8 cellular contexts compared by ENCODE assay signal in the genomic region with DNA sequence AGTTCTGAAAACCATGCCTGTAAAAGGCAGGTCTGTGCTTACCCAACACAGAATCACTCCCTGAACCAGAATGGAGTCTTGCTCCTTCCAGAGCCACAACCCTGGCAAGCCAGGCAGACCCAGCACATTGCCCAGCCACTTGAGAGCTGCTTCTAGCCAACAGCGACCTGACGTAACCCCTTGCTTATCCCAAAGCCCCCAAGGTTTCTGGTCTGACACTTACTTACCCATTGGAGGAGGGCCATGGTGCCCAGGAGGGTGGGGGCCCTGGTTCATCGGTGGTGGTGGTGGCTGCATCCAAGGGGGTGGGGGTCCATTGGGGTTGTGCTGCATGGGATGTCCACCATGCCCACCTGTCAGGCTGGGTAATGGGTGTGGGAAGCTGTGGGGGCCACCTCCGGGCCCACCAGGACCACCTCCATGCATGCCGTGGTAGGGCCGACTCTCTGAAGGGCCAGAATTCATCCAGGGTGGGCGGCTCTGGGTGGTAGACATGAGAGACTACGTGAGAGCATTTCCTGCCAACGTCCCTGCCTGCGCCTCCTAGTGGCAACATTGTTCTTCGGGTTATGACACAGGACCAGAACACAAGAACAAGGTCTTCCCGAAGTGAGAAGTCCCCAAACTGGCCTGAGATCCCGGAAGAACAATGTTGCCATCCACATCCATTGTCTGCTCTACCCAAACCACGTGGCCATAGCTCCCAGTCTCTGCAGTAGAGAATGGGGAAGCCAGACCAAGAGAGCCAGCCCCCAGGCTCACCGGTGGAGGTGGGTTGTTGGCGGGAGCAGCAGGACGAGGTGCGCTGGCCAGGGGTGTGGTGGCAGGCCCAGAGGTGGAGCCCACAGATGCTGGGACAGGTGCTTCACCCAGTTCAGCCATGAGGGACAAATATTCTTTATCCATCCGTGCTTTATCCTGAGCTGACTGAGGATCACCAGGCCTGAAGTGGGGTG. TPM values are rescaled to one million over a fixed set of nuclear protein-coding genes. Genes with fewer than 3 reads are reported as not detected.
DNase-seq lines count a peak whose midpoint lies in the region; ATAC-seq and TF ChIP-seq lines count a peak whose summit lies in the region.

No MANE protein-coding gene starts in this region.

- peaks cover 34% of the 10 kb centered on the region for H3K79me2 ChIP-seq in smooth muscle cell (ENCODE audit: low read depth)

- H3K27ac Mint-ChIP-seq in activated naive CD4-positive, alpha-beta T cell treated with anti-CD3 and anti-CD28 coated beads, Interleukin-2, amount 50 U/mL, for 24 hours, result peak overlapping the region; percentile 87

- H3K27me3 Mint-ChIP-seq in activated naive CD4-positive, alpha-beta T cell treated with anti-CD3 and anti-CD28 coated beads, Interleukin-2, amount 50 U/mL, for 24 hours, result no peaks in the 10 kb centered on the region

- peaks cover 100% of the 10 kb centered on the region for H4K20me1 ChIP-seq in smooth muscle cell (ENCODE audit: low read depth)

- 70% methylated on average over 19 of the region's 19 CpGs for WGBS in smooth muscle cell (ENCODE audit: low lambda C conversion rate)

- H3K27ac ChIP-seq in right atrium auricular region (peak overlapping the region in 1 of 2 donors; percentile 55), smooth muscle cell (ENCODE audit: low read depth) (no peak overlapping the region)

- H3K9ac ChIP-seq in smooth muscle cell (ENCODE audit: low read depth), result no peak overlapping the region

- peaks cover 80% of the 10 kb centered on the region for H3F3A ChIP-seq in smooth muscle cell (ENCODE audit: low read depth)

- H3K4me2 ChIP-seq in smooth muscle cell, result no peak overlapping the region

- H3K4me3 ChIP-seq in H7 (ENCODE audit: insufficient read depth, low read depth, low read length) (no peak overlapping the region), right atrium auricular region (no peak overlapping the region), smooth muscle cell (no peak overlapping the region)

- peaks cover 69% of the 10 kb centered on the region for H3K36me3 ChIP-seq in H7 (replicated peaks; ENCODE audit: control insufficient read depth, insufficient read depth, low read length)
- peaks cover 96% of the 10 kb centered on the region for H3K36me3 ChIP-seq in right atrium auricular region
- H3K36me3 ChIP-seq in smooth muscle cell (ENCODE audit: low read depth), result peaks cover 26% of the 10 kb centered on the region

- H3K4me1 ChIP-seq in right atrium auricular region (peaks cover 2 to 39% of the 10 kb centered on the region in 2 donors), smooth muscle cell (ENCODE audit: low read depth) (peaks cover 16% of the 10 kb centered on the region)

- peak overlapping the region; percentile 58 for H3K4me3 Mint-ChIP-seq in activated naive CD4-positive, alpha-beta T cell treated with anti-CD3 and anti-CD28 coated beads, Interleukin-2, amount 50 U/mL, for 24 hours

- in situ Hi-C loops in SK-MEL-5 (cut with HindIII; ENCODE audit: low pct_unique_long_range_greater_than_20kb, low sequenced_read_pairs), result no loop called here

- peaks cover 37% of the 10 kb centered on the region for H3K36me3 Mint-ChIP-seq in activated naive CD4-positive, alpha-beta T cell treated with anti-CD3 and anti-CD28 coated beads, Interleukin-2, amount 50 U/mL, for 24 hours

- no peak overlapping the region for H2AFZ ChIP-seq in smooth muscle cell (ENCODE audit: low read depth)

- H3K27me3 ChIP-seq in H7 (ENCODE audit: control insufficient read depth, insufficient read depth, low read length), result no peaks in the 10 kb centered on the region
- H3K27me3 ChIP-seq in right atrium auricular region, result no peaks in the 10 kb centered on the region
- H3K27me3 ChIP-seq in smooth muscle cell (ENCODE audit: low read depth), result no peaks in the 10 kb centered on the region

- DNase-seq in AML-193 (lab: John Stamatoyannopoulos, UW), result peak; percentile 37 to 54
- peak; percentile 82 for DNase-seq in H7
- DNase-seq in SK-MEL-5 (ENCODE audit: low read depth, low spot score), result peak; percentile 68
- peak; percentile 82 for DNase-seq in right atrium auricular region (ENCODE audit: low spot score)
- DNase-seq in smooth muscle cell (lab: John Stamatoyannopoulos, UW; ENCODE audit: unreplicated experiment), result no peak
- DNase-seq in occipital lobe (lab: John Stamatoyannopoulos, UW), result no peak

- H3K9me3 Mint-ChIP-seq in activated naive CD4-positive, alpha-beta T cell treated with anti-CD3 and anti-CD28 coated beads, Interleukin-2, amount 50 U/mL, for 24 hours, result no peaks in the 10 kb centered on the region

- peaks cover 91% of the 10 kb centered on the region for H3K4me1 Mint-ChIP-seq in activated naive CD4-positive, alpha-beta T cell treated with anti-CD3 and anti-CD28 coated beads, Interleukin-2, amount 50 U/mL, for 24 hours

- ATAC-seq in HG02623 (IDR thresholded peaks at IDR 0.05; ENCODE audit: unreplicated experiment), result no peak

- TF ChIP-seq CTCF in right atrium auricular region (IDR thresholded peaks at IDR 0.05), result peak; percentile 78 to 85
- TF ChIP-seq CTCF in smooth muscle cell (IDR thresholded peaks at IDR 0.05; ENCODE audit: borderline replicate concordance, insufficient read depth, poor library complexity, severe bottlenecking), result peak; percentile 74

- H3K9me3 ChIP-seq in right atrium auricular region (no peaks in the 10 kb centered on the region), smooth muscle cell (replicated peaks; ENCODE audit: low read depth) (no peaks in the 10 kb centered on the region)

RNA-seq across cellular contexts. Expression of a gene that starts 7.8 kb away (rescaled TPM):
- 2.9 and 6.4 TPM in 2 replicates for total RNA-seq in H7 (2014; rRNA removed; shearing (Covaris generic))
- 0.05 and 0.08 TPM in 2 replicates for total RNA-seq in SK-MEL-5 (2014; rRNA removed; shearing (Covaris generic))
- 0.02 and 0.05 TPM in 2 replicates for polyA plus RNA-seq in SK-MEL-5 (2015; cell fraction: cytosol; rRNA removed)
- polyA plus RNA-seq in SK-MEL-5 (2015; cell fraction: nucleus; rRNA removed), result 1.2 and 1.5 TPM in 2 replicates
- total RNA-seq in right atrium auricular region (10 to 100 TPM; 17.8 to 84.7 TPM), smooth muscle cell (0.58 and 2.2 TPM in 2 replicates), occipital lobe (1.2 TPM)
- 1.1 and 2.0 TPM in 2 replicates for polyA plus RNA-seq in smooth muscle cell

RNA-seq across cellular contexts. Expression of a gene that starts 10.7 kb away (rescaled TPM):
- 66.5 and 80.0 TPM in 2 replicates for total RNA-seq in H7 (2014; rRNA removed; shearing (Covaris generic))
- 53.3 and 57.4 TPM in 2 replicates for total RNA-seq in SK-MEL-5 (2014; rRNA removed; shearing (Covaris generic))
- 135 and 178 TPM in 2 replicates for polyA plus RNA-seq in SK-MEL-5 (2015; cell fraction: cytosol; rRNA removed)
- 397 and 481 TPM in 2 replicates for polyA plus RNA-seq in SK-MEL-5 (2015; cell fraction: nucleus; rRNA removed)
- total RNA-seq in right atrium auricular region (100 to 1,000 TPM; 196 to 213 TPM), smooth muscle cell (78.8 and 115 TPM in 2 replicates), occipital lobe (80.0 TPM)
- 84.2 and 101 TPM in 2 replicates for polyA plus RNA-seq in smooth muscle cell

RNA-seq across cellular contexts. Expression of a gene that starts 23.7 kb away (rescaled TPM):
- 9.2 and 12.3 TPM in 2 replicates for total RNA-seq in H7 (2014; rRNA removed; shearing (Covaris generic))
- total RNA-seq in SK-MEL-5 (2014; rRNA removed; shearing (Covaris generic)), result 0.19 TPM in 1 of 2 replicates, not detected in the other
- polyA plus RNA-seq in SK-MEL-5 (2015; cell fraction: cytosol; rRNA removed), result 0.21 TPM in 1 of 2 replicates, not detected in the other
- polyA plus RNA-seq in SK-MEL-5 (2015; cell fraction: nucleus; rRNA removed), result 1.0 and 3.5 TPM in 2 replicates
- 10 to 100 TPM; 28.1 to 30.4 TPM for total RNA-seq in right atrium auricular region
- total RNA-seq in smooth muscle cell, result 0.40 and 2.9 TPM in 2 replicates
- 0.78 and 3.6 TPM in 2 replicates for polyA plus RNA-seq in smooth muscle cell
- 36.7 TPM for total RNA-seq in occipital lobe

RNA-seq across cellular contexts. Expression of a gene that starts 35.4 kb away (rescaled TPM):
- 24.5 and 29.7 TPM in 2 replicates for total RNA-seq in H7 (2014; rRNA removed; shearing (Covaris generic))
- total RNA-seq in SK-MEL-5 (2014; rRNA removed; shearing (Covaris generic)), result 14.9 and 16.3 TPM in 2 replicates
- 28.9 and 34.8 TPM in 2 replicates for polyA plus RNA-seq in SK-MEL-5 (2015; cell fraction: cytosol; rRNA removed)
- 43.4 and 44.6 TPM in 2 replicates for polyA plus RNA-seq in SK-MEL-5 (2015; cell fraction: nucleus; rRNA removed)
- total RNA-seq in right atrium auricular region (10 to 100 TPM; 19.4 to 20.4 TPM), smooth muscle cell (25.9 and 28.9 TPM in 2 replicates), occipital lobe (9.8 TPM)
- polyA plus RNA-seq in smooth muscle cell, result 20.0 and 23.6 TPM in 2 replicates

RNA-seq across cellular contexts. Expression of a gene that starts 42.7 kb away (rescaled TPM):
- 31.7 and 40.0 TPM in 2 replicates for total RNA-seq in H7 (2014; rRNA removed; shearing (Covaris generic))
- 8.5 and 9.1 TPM in 2 replicates for total RNA-seq in SK-MEL-5 (2014; rRNA removed; shearing (Covaris generic))
- polyA plus RNA-seq in SK-MEL-5 (2015; cell fraction: cytosol; rRNA removed), result 57.8 and 76.6 TPM in 2 replicates
- polyA plus RNA-seq in SK-MEL-5 (2015; cell fraction: nucleus; rRNA removed), result 103 and 107 TPM in 2 replicates
- total RNA-seq in right atrium auricular region (1 to 10 TPM; 7.2 to 9.8 TPM), smooth muscle cell (10.5 and 11.6 TPM in 2 replicates), occipital lobe (17.2 TPM)
- 35.4 and 37.3 TPM in 2 replicates for polyA plus RNA-seq in smooth muscle cell

Comparison
In these comparisons a context has a peak if more than half of its experiments do, and no peak if none do; other contexts are left out.
1. DNase-seq: peak in AML-193 (2 of 2), H7 (single experiment), SK-MEL-5 (single experiment) and right atrium auricular region (single experiment); none in smooth muscle cell (single experiment) and occipital lobe (single experiment).